In genomic region chr12:123997908-123998307, GRCh38 we compare ENCODE assay signal across 26 cellular contexts.
"Had no signal": no experiment of that assay in that cellular context is flagged by ENCODE, and none has a peak within 500 bp of the region (broad histone marks: within the 10 kb centered on the region; RNA-seq: fewer than 3 reads in every experiment).

No MANE protein-coding gene starts in this region.

- H3K4me1 ChIP-seq: colonic mucosa had no signal

- FAIRE-seq: bronchial epithelial cell, frontal cortex had no signal

- H3K27me3 ChIP-seq: colonic mucosa, ovary, suprapubic skin, tibial nerve had no signal

- H3K9me3 ChIP-seq: colonic mucosa, lower lobe of right lung, mucosa of descending colon, ovary, suprapubic skin, tibial nerve had no signal

- H3K4me3 ChIP-seq: colonic mucosa, lower lobe of right lung, mucosa of descending colon, ovary, skin epidermis, suprapubic skin, tibial nerve had no signal

- DNase-seq: activated CD4-positive, alpha-beta T cell treated with anti-CD3 and anti-CD28 coated beads for 4 hours; activated CD4-positive, alpha-beta T cell treated with anti-CD3 and anti-CD28 coated beads, Interleukin-2, amount 50 U/mL, for 48 hours; activated CD8-positive, alpha-beta memory T cell treated with anti-CD3 and anti-CD28 coated beads for 24 hours; activated CD8-positive, alpha-beta memory T cell treated with anti-CD3 and anti-CD28 coated beads, Interleukin-2, amount 50 U/mL, for 48 hours; activated gamma-delta T cell treated with Interleukin-2 at 50 U/mL for 16 hours; activated naive CD8-positive, alpha-beta T cell treated with anti-CD3 and anti-CD28 coated beads, Interleukin-2, amount 50 U/mL, for 24 hours; activated T-cell treated with anti-CD3 and anti-CD28 coated beads, Interleukin-2, amount 50 U/mL, for 24 hours; cerebellar nuclear complex; colonic mucosa; effector memory CD4-positive, alpha-beta T cell; lower lobe of right lung; mesendoderm; mucosa of descending colon; ovary; stimulated activated CD4-positive, alpha-beta T cell treated with anti-CD3 and anti-CD28 coated beads, Interleukin-4, amount 100 ng/mL, for 24 hours; stimulated activated naive CD8-positive, alpha-beta T cell treated with anti-CD3 and anti-CD28 coated beads, Interleukin-15, amount 100 ng/mL, for 72 hours had no signal

- H3K36me3 ChIP-seq: ovary had no signal

- H3K27ac ChIP-seq: colonic mucosa, lower lobe of right lung, ovary, skin epidermis, suprapubic skin, VCaP had no signal

- ATAC-seq: activated naive CD8-positive, alpha-beta T cell treated with anti-CD3 and anti-CD28 coated beads, Interleukin-2, amount 50 U/mL, for 24 hours; activated T-helper 17 cell treated with anti-CD3 and anti-CD28 coated beads, Interleukin-2, amount 50 U/mL, for 72 hours; left lobe of liver; mucosa of descending colon; sciatic nerve; stimulated activated memory B cell treated with anti-CD40 and anti-IgM and Interleukin-4, amounts not matched to agents 10 μg/mL and 1 μg/mL and 100 μg/mL, for 72 hours; stimulated activated naive CD8-positive, alpha-beta T cell treated with anti-CD3 and anti-CD28 coated beads, Interleukin-15, amount 100 ng/mL, for 72 hours had no signal
